Comparison of ENCODE assay signal across 10 cellular contexts in genomic region chr1:41537788-41538351, GRCh38. TPM values are rescaled to one million over a fixed set of nuclear protein-coding genes. Genes with fewer than 3 reads are reported as not detected.
DNase-seq lines count a peak whose midpoint lies in the region; ATAC-seq, FAIRE-seq and TF ChIP-seq lines count a peak whose summit lies in the region.
"Had no signal": no experiment of that assay in that cellular context is flagged by ENCODE, and none has a peak within 500 bp of the region (broad histone marks: within the 10 kb centered on the region; RNA-seq: fewer than 3 reads in every experiment).

No MANE protein-coding gene starts in this region.

- POLR2A ChIA-PET in activated naive CD8-positive, alpha-beta T cell treated with anti-CD3 and anti-CD28 coated beads, Interleukin-2, amount 10 ng/mL, durations not matched to agents 7 days and 5 days (lab: Charles Lee), result no interaction called here

- H3K4me3 ChIP-seq in hepatocyte, result no peak overlapping the region
- H3K4me3 ChIP-seq in upper lobe of right lung, result no peak overlapping the region
- no peak overlapping the region for H3K4me3 ChIP-seq in effector memory CD4-positive, alpha-beta T cell (ENCODE audit: insufficient read depth, low read depth, low read length, poor library complexity, severe bottlenecking)

- H3K27me3 ChIP-seq in hepatocyte (peaks cover 4% of the 10 kb centered on the region), upper lobe of right lung (no peaks in the 10 kb centered on the region)
- H3K27me3 ChIP-seq in effector memory CD4-positive, alpha-beta T cell (replicated peaks; ENCODE audit: control insufficient read depth, insufficient read depth, low read length, poor library complexity, severe bottlenecking), result no peaks in the 10 kb centered on the region

- H4K20me1 ChIP-seq in hepatocyte (ENCODE audit: insufficient read depth, poor library complexity, severe bottlenecking), result no peaks in the 10 kb centered on the region

- peaks cover 2% of the 10 kb centered on the region for H3K36me3 Mint-ChIP-seq in activated naive CD8-positive, alpha-beta T cell treated with anti-CD3 and anti-CD28 coated beads, Interleukin-2, amount 10 ng/mL, durations not matched to agents 7 days and 5 days
- peaks cover 18% of the 10 kb centered on the region for H3K36me3 Mint-ChIP-seq in activated naive CD8-positive, alpha-beta T cell treated with anti-CD3 and anti-CD28 coated beads for 36 hours

- no peaks in the 10 kb centered on the region for H3K27me3 Mint-ChIP-seq in activated naive CD8-positive, alpha-beta T cell treated with anti-CD3 and anti-CD28 coated beads, Interleukin-2, amount 10 ng/mL, durations not matched to agents 7 days and 5 days
- H3K27me3 Mint-ChIP-seq in activated naive CD8-positive, alpha-beta T cell treated with anti-CD3 and anti-CD28 coated beads for 36 hours, result no peaks in the 10 kb centered on the region

- H3K27ac Mint-ChIP-seq in activated naive CD8-positive, alpha-beta T cell treated with anti-CD3 and anti-CD28 coated beads, Interleukin-2, amount 10 ng/mL, durations not matched to agents 7 days and 5 days, result no peak overlapping the region
- no peak overlapping the region for H3K27ac Mint-ChIP-seq in activated naive CD8-positive, alpha-beta T cell treated with anti-CD3 and anti-CD28 coated beads for 36 hours

- no peak overlapping the region for H2AFZ ChIP-seq in hepatocyte

- no peaks in the 10 kb centered on the region for H3K79me2 ChIP-seq in hepatocyte

- no peaks in the 10 kb centered on the region for H3K36me3 ChIP-seq in hepatocyte (replicated peaks; ENCODE audit: insufficient read depth, low read depth)
- H3K36me3 ChIP-seq in upper lobe of right lung, result no peaks in the 10 kb centered on the region
- H3K36me3 ChIP-seq in effector memory CD4-positive, alpha-beta T cell (ENCODE audit: control insufficient read depth, insufficient read depth, low read length), result no peaks in the 10 kb centered on the region

- H3K9me3 ChIP-seq in hepatocyte (ENCODE audit: low read depth) (no peaks in the 10 kb centered on the region), upper lobe of right lung (no peaks in the 10 kb centered on the region)
- no peaks in the 10 kb centered on the region for H3K9me3 ChIP-seq in effector memory CD4-positive, alpha-beta T cell (ENCODE audit: control insufficient read depth, low read length)

- H3K9me2 ChIP-seq in hepatocyte (replicated peaks; ENCODE audit: insufficient read depth), result no peaks in the 10 kb centered on the region

- no peak for ATAC-seq in activated naive CD8-positive, alpha-beta T cell treated with anti-CD3 and anti-CD28 coated beads, Interleukin-2, amount 10 ng/mL, durations not matched to agents 7 days and 5 days (ENCODE audit: low read depth)
- ATAC-seq in upper lobe of right lung, result no peak
- ATAC-seq: HCT116 had no signal

- 35% methylated on average over 10 of the region's 10 CpGs for WGBS in hepatocyte (ENCODE audit: low lambda C conversion rate, missing lambda C conversion rate)

- H3K4me3 Mint-ChIP-seq in activated naive CD8-positive, alpha-beta T cell treated with anti-CD3 and anti-CD28 coated beads, Interleukin-2, amount 10 ng/mL, durations not matched to agents 7 days and 5 days, result no peak overlapping the region
- H3K4me3 Mint-ChIP-seq in activated naive CD8-positive, alpha-beta T cell treated with anti-CD3 and anti-CD28 coated beads for 36 hours, result no peak overlapping the region

- intact Hi-C loops in upper lobe of right lung (cut with DNase I), result no loop called here

- H3K27ac ChIP-seq in hepatocyte, result no peak overlapping the region
- no peak overlapping the region for H3K27ac ChIP-seq in upper lobe of right lung
- H3K27ac ChIP-seq in effector memory CD4-positive, alpha-beta T cell (ENCODE audit: insufficient read depth, low read length, poor library complexity, severe bottlenecking), result no peak overlapping the region
- H3K27ac ChIP-seq: epithelial cell of prostate had no signal

- peaks cover 1% of the 10 kb centered on the region for H3K4me1 Mint-ChIP-seq in activated naive CD8-positive, alpha-beta T cell treated with anti-CD3 and anti-CD28 coated beads, Interleukin-2, amount 10 ng/mL, durations not matched to agents 7 days and 5 days
- peaks cover 2% of the 10 kb centered on the region for H3K4me1 Mint-ChIP-seq in activated naive CD8-positive, alpha-beta T cell treated with anti-CD3 and anti-CD28 coated beads for 36 hours

- TF ChIP-seq CTCF in hepatocyte (IDR thresholded peaks at IDR 0.05; ENCODE audit: poor library complexity) (no peak), upper lobe of right lung (IDR thresholded peaks at IDR 0.05) (no peak), GM10266 (IDR thresholded peaks at IDR 0.05; ENCODE audit: control insufficient read depth, insufficient read depth, low read depth, missing control alignments) (no peak)

- no peak for FAIRE-seq in frontal cortex (lab: Jason Lieb, UNC)

- H3K4me1 ChIP-seq in hepatocyte (ENCODE audit: insufficient read depth) (peaks cover 10% of the 10 kb centered on the region), upper lobe of right lung (peaks cover 13% of the 10 kb centered on the region)
- no peaks in the 10 kb centered on the region for H3K4me1 ChIP-seq in effector memory CD4-positive, alpha-beta T cell (ENCODE audit: control insufficient read depth, insufficient read depth, low read length, poor library complexity, severe bottlenecking)

- no peak overlapping the region for H3K4me2 ChIP-seq in hepatocyte

- no peaks in the 10 kb centered on the region for H3K9me3 Mint-ChIP-seq in activated naive CD8-positive, alpha-beta T cell treated with anti-CD3 and anti-CD28 coated beads, Interleukin-2, amount 10 ng/mL, durations not matched to agents 7 days and 5 days
- no peaks in the 10 kb centered on the region for H3K9me3 Mint-ChIP-seq in activated naive CD8-positive, alpha-beta T cell treated with anti-CD3 and anti-CD28 coated beads for 36 hours

- DNase-seq in activated naive CD8-positive, alpha-beta T cell treated with anti-CD3 and anti-CD28 coated beads, Interleukin-2, amount 10 ng/mL, durations not matched to agents 7 days and 5 days, result peak; percentile 10
- DNase-seq in activated naive CD8-positive, alpha-beta T cell treated with anti-CD3 and anti-CD28 coated beads for 36 hours, result no peak
- peak; percentile 67 for DNase-seq in T1000 (lab: John Stamatoyannopoulos, UW)
- peak; percentile 78 for DNase-seq in hepatocyte (ENCODE audit: low spot score)
- DNase-seq in upper lobe of right lung, result peak; percentile 69
- DNase-seq in frontal cortex (ENCODE audit: low spot score in 2 of 2), result no peak
- no peak for DNase-seq in effector memory CD4-positive, alpha-beta T cell
- no peak for DNase-seq in GM10266 (ENCODE audit: extremely low spot score)

RNA-seq across cellular contexts. Expression of gene EDN2, which starts 53.4 kb away (rescaled TPM):
- total RNA-seq in activated naive CD8-positive, alpha-beta T cell treated with anti-CD3 and anti-CD28 coated beads, Interleukin-2, amount 10 ng/mL, durations not matched to agents 7 days and 5 days, result not detected
- total RNA-seq in activated naive CD8-positive, alpha-beta T cell treated with anti-CD3 and anti-CD28 coated beads for 36 hours, result not detected
- total RNA-seq in hepatocyte (0.36 and 0.40 TPM in 2 replicates), upper lobe of right lung (not detected), frontal cortex (not detected)
- polyA plus RNA-seq in hepatocyte, result 2.3 and 2.7 TPM in 2 replicates

Comparison
In these comparisons a context has a peak if more than half of its experiments do, and no peak if none do; other contexts are left out.
1. DNase-seq: peak in activated naive CD8-positive, alpha-beta T cell treated with anti-CD3 and anti-CD28 coated beads, Interleukin-2, amount 10 ng/mL, durations not matched to agents 7 days and 5 days (single experiment), T1000 (single experiment), hepatocyte (single experiment) and upper lobe of right lung (single experiment); none in activated naive CD8-positive, alpha-beta T cell treated with anti-CD3 and anti-CD28 coated beads for 36 hours (single experiment), frontal cortex (0 of 2), effector memory CD4-positive, alpha-beta T cell (0 of 3) and GM10266 (single experiment).